ENCODE assay signal across 8 cellular contexts in genomic region chr16:30370444-30371247, GRCh38. TPM values are rescaled to one million over a fixed set of nuclear protein-coding genes. Genes with fewer than 3 reads are reported as not detected.
DNase-seq lines count a peak whose midpoint lies in the region; ATAC-seq and TF ChIP-seq lines count a peak whose summit lies in the region.

Gene TBC1D10B (minus strand): TSS chr16:30370494. CDS start chr16:30370183, 311 bp downstream.

- H3K36me3 ChIP-seq in BE2C = peaks cover 2% of the 10 kb centered on the region

- ATAC-seq in GM19372 (IDR thresholded peaks at IDR 0.05; ENCODE audit: low read depth, unreplicated experiment) = peak; percentile 76
- peak; percentile 71 for ATAC-seq in HG03521 (IDR thresholded peaks at IDR 0.05; ENCODE audit: unreplicated experiment)

- DNase-seq in BE2C = peak; percentile 98
- peak; percentile 100 for DNase-seq in NCI-H69 (lab: John Stamatoyannopoulos, UW)
- DNase-seq in activated CD4-positive, alpha-beta T cell treated with anti-CD3 and anti-CD28 coated beads, Interleukin-2, amount 50 U/mL, for 1 hour = peak; percentile 99
- peak; percentile 100 for DNase-seq in coronary artery (ENCODE audit: low spot score)
- DNase-seq in kidney tubule cell (ENCODE audit: low spot score) = peak; percentile 100
- DNase-seq in stimulated activated CD4-positive, alpha-beta T cell treated with anti-CD3 and anti-CD28 coated beads, Interleukin-1b, Interleukin-23, amount 100 ng/mL, for 1 hour (ENCODE audit: low read depth in 2 of 2) = peak; percentile 94 to 99

- H3K27me3 ChIP-seq in BE2C = no peaks in the 10 kb centered on the region

- peaks cover 6% of the 10 kb centered on the region for H3K4me1 ChIP-seq in BE2C

- peak within 1 kb of the TSS; percentile 90 for H3K4me3 ChIP-seq in BE2C (ENCODE audit: low read depth, low read length)
- peak within 1 kb of the TSS; percentile 98 for H3K4me3 ChIP-seq in coronary artery

- no peaks in the 10 kb centered on the region for H3K9me3 ChIP-seq in BE2C

- peak within 1 kb of the TSS; percentile 73 to 99 for H3K27ac ChIP-seq in coronary artery

- TF ChIP-seq CTCF in BE2C (IDR thresholded peaks at IDR 0.05; ENCODE audit: low read depth, low read length) (peak; percentile 47), coronary artery (IDR thresholded peaks at IDR 0.05) (no peak)

RNA-seq across cellular contexts. Expression of gene TBC1D10B, which starts in this region (rescaled TPM):
- polyA plus RNA-seq in BE2C (2012; ENCODE audit: insufficient read depth, insufficient read length, low read depth) = 96.8 TPM

Comparison
In these comparisons a context has a peak if more than half of its experiments do, and no peak if none do; other contexts are left out.
1. Peak in every context shown above with its lines: DNase-seq, ATAC-seq, H3K4me3 ChIP-seq and H3K27ac ChIP-seq.